In genomic region chr11:124823512-124824376, GRCh38 we compare ENCODE assay signal across 19 cellular contexts. TPM values are rescaled to one million over a fixed set of nuclear protein-coding genes. Genes with fewer than 3 reads are reported as not detected.
DNase-seq lines count a peak whose midpoint lies in the region; ATAC-seq, FAIRE-seq and TF ChIP-seq lines count a peak whose summit lies in the region.
"Had no signal": no experiment of that assay in that cellular context is flagged by ENCODE, and none has a peak within 500 bp of the region (broad histone marks: within the 10 kb centered on the region; RNA-seq: fewer than 3 reads in every experiment).

No MANE protein-coding gene starts in this region.

- no peaks in the 10 kb centered on the region for H3K36me3 Mint-ChIP-seq in osteocyte (ENCODE audit: unreplicated experiment)
- H3K36me3 Mint-ChIP-seq: CD4-positive, CD25-positive, alpha-beta regulatory T cell had no signal

- H3K27ac ChIP-seq in small intestine (ENCODE audit: low read depth in 1 of 2, low read length in 1 of 2), result no peak overlapping the region

- ATAC-seq in left colon, result peak; percentile 83
- ATAC-seq: Panc1, Right ventricle myocardium inferior had no signal

- no peak overlapping the region for H3K4me3 Mint-ChIP-seq in osteocyte (ENCODE audit: unreplicated experiment)
- H3K4me3 Mint-ChIP-seq: B cell; CD4-positive, CD25-positive, alpha-beta regulatory T cell had no signal

- H3K36me3 ChIP-seq in small intestine (ENCODE audit: control insufficient read depth in 2 of 2, insufficient read depth in 2 of 2, low read length in 2 of 2), result no peaks in the 10 kb centered on the region

- H3K4me1 Mint-ChIP-seq in osteocyte (ENCODE audit: unreplicated experiment), result no peaks in the 10 kb centered on the region
- H3K4me1 Mint-ChIP-seq: B cell; CD4-positive, CD25-positive, alpha-beta regulatory T cell had no signal

- H3K27ac Mint-ChIP-seq in osteocyte (ENCODE audit: unreplicated experiment), result no peak overlapping the region
- H3K27ac Mint-ChIP-seq: B cell; CD4-positive, CD25-positive, alpha-beta regulatory T cell had no signal

- no peaks in the 10 kb centered on the region for H3K9me3 Mint-ChIP-seq in osteocyte (ENCODE audit: unreplicated experiment)

- no peaks in the 10 kb centered on the region for H3K9me3 ChIP-seq in small intestine (ENCODE audit: control insufficient read depth, low read depth)

- H3K4me1 ChIP-seq in small intestine (ENCODE audit: control insufficient read depth in 2 of 2, insufficient read depth in 1 of 2, low read depth in 1 of 2, low read length in 1 of 2), result peaks cover 0 to 5% of the 10 kb centered on the region in 2 donors

- TF ChIP-seq CTCF in osteocyte (IDR thresholded peaks at IDR 0.05), result no peak

- H3K27me3 Mint-ChIP-seq in osteocyte (ENCODE audit: unreplicated experiment), result peaks cover 53% of the 10 kb centered on the region

- intact Hi-C loops in left colon (cut with DNase I, micrococcal nuclease), result no loop called here
- intact Hi-C loops in posterior cingulate gyrus (cut with DNase I), result no loop called here

- WGBS in small intestine, 3 donors, result 31 to 45% (median 40%) methylated on average over 8 of the region's 8 CpGs

- DNase-seq in NCI-H748 (lab: John Stamatoyannopoulos, UW; ENCODE audit: unreplicated experiment) (peak; percentile 19), NCI-H748 treated with DMSO at 0.1 percent for 48 hours (lab: John Stamatoyannopoulos, UW) (no peak), LoVo (ENCODE audit: low spot score) (peak; percentile 28), left colon (peak; percentile 27 to 49), small intestine (peak; percentile 38), posterior cingulate gyrus (no peak), osteocyte (ENCODE audit: extremely low spot score, unreplicated experiment) (no peak), AG08396 (ENCODE audit: low spot score) (no peak)
- DNase-seq: 8988T; CD4-positive, CD25-positive, alpha-beta regulatory T cell; DMS79 treated with DMSO at 0.1 percent for 48 hours; Karpas-422; NCI-H1092 treated with DMSO at 0.1 percent for 48 hours; NCI-H1694; NCI-H2081 treated with DMSO at 0.1 percent for 48 hours; NCI-H82 had no signal

- H3K4me3 ChIP-seq in small intestine (ENCODE audit: low read depth in 1 of 2, low read length in 2 of 2), result no peak overlapping the region

- no peak for FAIRE-seq in small intestine (lab: Jason Lieb, UNC)

- H3K27me3 ChIP-seq in small intestine (ENCODE audit: control insufficient read depth in 2 of 2, insufficient read depth in 2 of 2, low read length in 2 of 2), result no peaks in the 10 kb centered on the region

RNA-seq across cellular contexts. Expression of gene MSANTD2, which starts 23.5 kb away (rescaled TPM):
- total RNA-seq in left colon (1 to 10 TPM; 7.3 to 9.0 TPM), osteocyte (14.3 and 15.2 TPM in 2 replicates)
- polyA plus RNA-seq in small intestine, result 1 to 10 TPM; 4.4 to 6.5 (median 6.2) TPM

RNA-seq across cellular contexts. Expression of gene ROBO3, which starts 41.5 kb away (rescaled TPM):
- total RNA-seq in left colon, result 10 to 100 TPM in 1 of 2 donors, 1 to 10 TPM in 1; 9.2 to 12.0 TPM
- polyA plus RNA-seq in small intestine, result 10 to 100 TPM in 2 of 3 donors, 1 to 10 TPM in 1; 4.5 to 11.6 (median 11.2) TPM
- 14.5 and 15.3 TPM in 2 replicates for total RNA-seq in osteocyte

Comparison
In these comparisons a context has a peak if more than half of its experiments do, and no peak if none do; other contexts are left out.
1. DNase-seq: peak in NCI-H748 (single experiment), LoVo (single experiment), left colon (2 of 2) and small intestine (single experiment); none in NCI-H748 treated with DMSO at 0.1 percent for 48 hours (single experiment), posterior cingulate gyrus (0 of 10), osteocyte (single experiment) and AG08396 (single experiment).